1 cellular context compared by ENCODE assay signal in the genomic region with DNA sequence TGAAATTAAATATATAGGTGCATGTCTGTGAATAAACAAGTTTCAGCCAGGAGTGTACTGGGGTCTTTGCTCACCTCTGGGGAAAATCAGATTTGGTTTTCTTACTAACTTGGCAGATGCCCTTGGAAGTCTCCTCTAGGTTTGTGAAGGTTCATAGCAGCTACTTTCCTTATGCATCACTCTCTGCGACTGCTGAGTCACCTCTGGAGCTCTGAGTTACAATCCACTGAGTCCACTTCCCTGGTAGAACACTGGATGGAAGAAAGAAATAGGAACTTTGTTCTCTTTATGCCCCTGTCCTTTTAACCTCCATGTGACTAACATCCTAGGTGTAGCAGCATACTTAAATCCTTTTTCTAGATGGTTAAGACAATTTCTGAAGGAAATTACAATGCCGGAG.
A peak's percentile ranks its signal among the peaks of the same experiment; 100 is the strongest.
TF ChIP-seq lines count a peak whose summit lies in the region.

No MANE protein-coding gene starts in this region.

TF ChIP-seq in HCT116, 20 proteins besides CTCF, POLR2A, EP300 and RAD21 (continued from another document):
- TF ChIP-seq YY1 (IDR thresholded peaks at IDR 0.05; ENCODE audit: extremely low read depth, insufficient replicate concordance, low read depth, low read length): no peak
- TF ChIP-seq, protein P1, sequence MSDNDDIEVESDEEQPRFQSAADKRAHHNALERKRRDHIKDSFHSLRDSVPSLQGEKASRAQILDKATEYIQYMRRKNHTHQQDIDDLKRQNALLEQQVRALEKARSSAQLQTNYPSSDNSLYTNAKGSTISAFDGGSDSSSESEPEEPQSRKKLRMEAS (IDR thresholded peaks at IDR 0.05): no peak
- TF ChIP-seq JUND (IDR thresholded peaks at IDR 0.05): peak; percentile 45; the same call in 1 of the 2 replicates
- peak; percentile 55 for TF ChIP-seq FOSL1 (IDR thresholded peaks at IDR 0.05; ENCODE audit: low read depth)
- TF ChIP-seq EZH2phosphoT487 (IDR thresholded peaks at IDR 0.05; ENCODE audit: borderline replicate concordance): no peak
TF ChIP-seq in HCT116: peak in this region for 2.
